In the genomic region with DNA sequence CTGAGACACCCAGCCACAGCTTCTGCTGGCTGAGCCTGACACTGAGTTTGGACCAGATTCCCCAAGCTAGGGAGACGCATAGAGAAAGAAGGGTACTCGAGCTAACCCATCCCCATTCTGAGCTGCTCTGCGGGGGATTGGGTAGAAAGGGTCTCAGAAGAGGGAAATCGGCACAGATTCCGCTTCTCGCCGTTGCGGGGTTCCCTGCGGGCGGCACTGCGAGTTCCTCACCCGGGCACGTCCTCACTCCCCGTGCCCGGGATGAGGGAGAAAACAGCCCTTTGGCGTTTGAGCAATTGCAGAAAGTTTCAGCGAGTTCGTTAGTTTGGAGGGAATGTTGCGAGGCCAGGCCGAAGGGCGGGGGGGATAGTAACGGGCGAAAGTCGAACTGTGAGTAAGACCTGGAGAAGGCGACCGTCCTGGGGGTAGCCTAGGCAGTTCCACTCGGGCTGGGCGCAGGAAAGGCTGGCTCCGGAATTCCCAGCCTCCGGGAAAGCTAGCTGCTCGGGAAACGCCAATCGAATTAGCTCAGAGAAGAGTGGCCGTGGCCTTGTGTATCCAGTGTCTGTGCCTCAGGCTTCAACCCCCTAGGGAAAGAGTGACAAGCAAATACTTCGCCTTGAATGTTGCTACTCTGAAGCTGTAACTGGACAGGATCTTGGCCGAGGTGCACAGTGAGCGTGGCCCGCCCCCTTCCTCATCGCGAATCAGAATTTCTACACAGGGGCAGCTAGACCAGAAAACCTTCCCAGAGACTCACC, we compare ENCODE assay signal across 8 cellular contexts. TPM values are rescaled to one million over a fixed set of nuclear protein-coding genes. Genes with fewer than 3 reads are reported as not detected.
A peak's percentile ranks its signal among the peaks of the same experiment; 100 is the strongest.
DNase-seq lines count a peak whose midpoint lies in the region; ATAC-seq and TF ChIP-seq lines count a peak whose summit lies in the region.

No MANE protein-coding gene starts in this region.

- no peak for ATAC-seq in GM21447 (IDR thresholded peaks at IDR 0.05; ENCODE audit: unreplicated experiment)

- no peaks in the 10 kb centered on the region for H3K79me2 ChIP-seq in ACC112 (ENCODE audit: control insufficient read depth, insufficient read depth, low read length, unreplicated experiment)

- TF ChIP-seq CTCF in endodermal cell (conservative IDR thresholded peaks at IDR 0.05): no peak

- H3K36me3 ChIP-seq in ACC112 (ENCODE audit: insufficient read depth, low read length) (no peaks in the 10 kb centered on the region), endodermal cell (ENCODE audit: control insufficient read depth, insufficient read depth, low read length) (no peaks in the 10 kb centered on the region), muscle layer of colon (ENCODE audit: insufficient read depth, low read length) (no peaks in the 10 kb centered on the region)

- H2AFZ ChIP-seq in ACC112 (ENCODE audit: low read length, unreplicated experiment): peak overlapping the region; percentile 26

- H3K27me3 ChIP-seq in ACC112 (ENCODE audit: insufficient read depth, low read length) (no peaks in the 10 kb centered on the region), endodermal cell (ENCODE audit: control insufficient read depth, insufficient read depth, low read length, poor library complexity, severe bottlenecking) (peaks cover 45% of the 10 kb centered on the region), muscle layer of colon (ENCODE audit: control insufficient read depth in 1 of 2, insufficient read depth in 2 of 2, low read length in 2 of 2) (no peaks in the 10 kb centered on the region)

- H3K27ac Mint-ChIP-seq in endodermal cell: no peak overlapping the region

- H3K27ac ChIP-seq in ACC112 (ENCODE audit: low read depth, low read length) (peak overlapping the region; percentile 16; the same call in 1 of the 2 replicates), endodermal cell (ENCODE audit: low read depth, low read length) (no peak overlapping the region), muscle layer of colon (ENCODE audit: low read depth, low read length) (peak overlapping the region; percentile 70)

- no peak overlapping the region for H3K9ac ChIP-seq in endodermal cell (ENCODE audit: extremely low read depth, low read length, poor library complexity, severe bottlenecking)
- H3K9ac ChIP-seq in muscle layer of colon (ENCODE audit: low read length): no peak overlapping the region

- H3K4me1 ChIP-seq in ACC112 (ENCODE audit: control insufficient read depth, insufficient read depth, low read length, unreplicated experiment) (peaks cover 25% of the 10 kb centered on the region), endodermal cell (ENCODE audit: control insufficient read depth, insufficient read depth, low read length) (no peaks in the 10 kb centered on the region), muscle layer of colon (ENCODE audit: insufficient read depth, low read length) (no peaks in the 10 kb centered on the region)

- H3K27me3 Mint-ChIP-seq in endodermal cell (ENCODE audit: insufficient read depth): peaks cover 93% of the 10 kb centered on the region

- peaks cover 10% of the 10 kb centered on the region for H3K9me3 Mint-ChIP-seq in endodermal cell

- no peaks in the 10 kb centered on the region for H3K36me3 Mint-ChIP-seq in endodermal cell (ENCODE audit: low read depth)

- H3K4me1 Mint-ChIP-seq in endodermal cell: peaks cover 10% of the 10 kb centered on the region

- WGBS in endodermal cell (ENCODE audit: insufficient coverage in 1 of 2, insufficient read length in 1 of 2), 2 experiments: 3 to 12% methylated on average over 21 to 40 of the region's 40 CpGs

- peak overlapping the region; percentile 61 for H3K4me3 Mint-ChIP-seq in endodermal cell

- H3K4me3 ChIP-seq in ACC112 (ENCODE audit: low read depth, low read length): peak overlapping the region; percentile 81
- peak overlapping the region; percentile 91 for H3K4me3 ChIP-seq in endodermal cell (ENCODE audit: low read length)
- H3K4me3 ChIP-seq in muscle layer of colon (ENCODE audit: low read depth in 1 of 2, low read length in 2 of 2): peak overlapping the region; percentile 59 to 69

- H3K9me3 ChIP-seq in endodermal cell (ENCODE audit: control insufficient read depth, low read length) (no peaks in the 10 kb centered on the region), muscle layer of colon (ENCODE audit: low read length) (no peaks in the 10 kb centered on the region)

- DNase-seq in M059J (ENCODE audit: low read depth) (peak; percentile 96), endodermal cell (peak; percentile 80), cerebellar cortex (ENCODE audit: low spot score) (no peak)
- DNase-seq in NK-92 treated with Interleukin-12 subunit alpha and Interleukin-12 subunit beta, amount 100 ng/mL, for 24 hours (lab: John Stamatoyannopoulos, UW): no peak
- no peak for DNase-seq in stimulated activated naive CD4-positive, alpha-beta T cell (lab: John Stamatoyannopoulos, UW)

RNA-seq across cellular contexts. Expression of a gene that starts 0.7 kb away (rescaled TPM):
- 36.2 and 51.0 TPM in 2 replicates for total RNA-seq in M059J (2014; rRNA removed; shearing (Covaris generic))
- under 1 TPM; 0.09 to 0.38 TPM for total RNA-seq in endodermal cell
- polyA plus RNA-seq in endodermal cell (2013, experiment 1 of 2): 0.78 TPM
- polyA plus RNA-seq in endodermal cell (2013, experiment 2 of 2): 0.70 TPM

Comparison
In these comparisons a context has a peak if more than half of its experiments do, and no peak if none do; other contexts are left out.
1. DNase-seq: peak in M059J (single experiment) and endodermal cell (single experiment); none in cerebellar cortex (single experiment), NK-92 treated with Interleukin-12 subunit alpha and Interleukin-12 subunit beta, amount 100 ng/mL, for 24 hours (single experiment) and stimulated activated naive CD4-positive, alpha-beta T cell (0 of 6).
2. RNA of a gene that starts 0.7 kb away (total RNA-seq): 36.2 to 51.0 TPM in M059J; 0.09 to 0.38 TPM in endodermal cell; every median in the first group is over 10 times any median in the second.
3. Peak in every context shown above with its lines, with median percentiles within 50 percentile points of each other: H3K4me3 ChIP-seq.